In genomic region chr21:32463367-32463766, GRCh38 we compare ENCODE assay signal across 12 cellular contexts. TPM values are rescaled to one million over a fixed set of nuclear protein-coding genes. Genes with fewer than 3 reads are reported as not detected.
DNase-seq lines count a peak whose midpoint lies in the region; ATAC-seq and TF ChIP-seq lines count a peak whose summit lies in the region.
"Had no signal": no experiment of that assay in that cellular context is flagged by ENCODE, and none has a peak within 500 bp of the region (broad histone marks: within the 10 kb centered on the region; RNA-seq: fewer than 3 reads in every experiment).

No MANE protein-coding gene starts in this region.

- no peak for TF ChIP-seq CTCF in Calu3 (IDR thresholded peaks at IDR 0.05; ENCODE audit: unreplicated experiment)
- TF ChIP-seq CTCF in retinal pigment epithelial cell (conservative IDR thresholded peaks at IDR 0.05; ENCODE audit: low read depth, low read length), result no peak

- peaks cover 10% of the 10 kb centered on the region for H3K4me1 Mint-ChIP-seq in Calu3 (ENCODE audit: low read depth, unreplicated experiment)

- CTCF ChIA-PET in Calu3 (lab: Charles Lee), result interaction anchor here (0.7 kb wide), 1 partner anchor 70 kb away, joined by 3 read pairs; no protein-coding TSS in a partner anchor

- ATAC-seq in GM19397 (IDR thresholded peaks at IDR 0.05; ENCODE audit: unreplicated experiment) (no peak), GM21423 (IDR thresholded peaks at IDR 0.05; ENCODE audit: unreplicated experiment) (no peak)

- H3K27ac ChIP-seq in epithelial cell of prostate, result peak overlapping the region; percentile 69

- H3K36me3 Mint-ChIP-seq in Calu3 (ENCODE audit: insufficient read depth, unreplicated experiment), result no peaks in the 10 kb centered on the region

- no peak overlapping the region for H3K4me3 ChIP-seq in retinal pigment epithelial cell (ENCODE audit: low read length)
- H3K4me3 ChIP-seq: pancreas had no signal

- BruUV-seq in Calu3 (replicated peaks; lab: Mats Ljungman, UMichigan), result no TSS peak

- peak overlapping the region; percentile 64 for H3K27ac Mint-ChIP-seq in Calu3 (ENCODE audit: unreplicated experiment)
- H3K27ac Mint-ChIP-seq: T-helper 1 cell treated with Interleukin-12 subunit alpha and Interleukin-12 subunit beta and Interleukin-4 antibody, amounts not matched to agents 30 μg/mL and 1 μg/mL, for 36 hours had no signal

- DNase-seq in Calu3 (peak; percentile 44), NCI-H460 (ENCODE audit: extremely low read depth, low read depth) (peak; percentile 97), epithelial cell of prostate (ENCODE audit: low read depth, low spot score) (no peak), retinal pigment epithelial cell (ENCODE audit: low read depth) (peak; percentile 85), GDM1 (lab: John Stamatoyannopoulos, UW) (no peak), ACHN (no peak)
- DNase-seq: Caco-2, erythroblast, pancreas had no signal

- in situ Hi-C loops in ACHN (cut with HindIII; ENCODE audit: low pct_ligation_motif_present, low pct_unique_long_range_greater_than_20kb, low sequenced_read_pairs), result no loop called here

- H3K9me3 Mint-ChIP-seq in Calu3 (ENCODE audit: low read depth, unreplicated experiment), result no peaks in the 10 kb centered on the region
- H3K9me3 Mint-ChIP-seq: T-helper 1 cell treated with Interleukin-12 subunit alpha and Interleukin-12 subunit beta and Interleukin-4 antibody, amounts not matched to agents 30 μg/mL and 1 μg/mL, for 36 hours had no signal

- intact Hi-C loops in Calu3 (cut with micrococcal nuclease; ENCODE audit: unreplicated experiment), result no loop called here

- no peaks in the 10 kb centered on the region for H3K27me3 Mint-ChIP-seq in Calu3 (ENCODE audit: unreplicated experiment)

- no peak overlapping the region for H3K4me3 Mint-ChIP-seq in Calu3 (ENCODE audit: low read depth, unreplicated experiment)
- H3K4me3 Mint-ChIP-seq: T-helper 1 cell treated with Interleukin-12 subunit alpha and Interleukin-12 subunit beta and Interleukin-4 antibody, amounts not matched to agents 30 μg/mL and 1 μg/mL, for 36 hours had no signal

RNA-seq across cellular contexts. Expression of gene EVA1C, which starts 50.9 kb away (rescaled TPM):
- 1.4 and 3.1 TPM in 2 replicates for total RNA-seq in Calu3 (2022)
- total RNA-seq in NCI-H460 (2014; rRNA removed; shearing (Covaris generic)), result 46.5 and 55.7 TPM in 2 replicates
- polyA plus RNA-seq in NCI-H460 (2014; cell fraction: nucleus; rRNA removed), result 41.4 and 42.5 TPM in 2 replicates
- total RNA-seq: Caco-2 had no signal

Comparison
In these comparisons a context has a peak if more than half of its experiments do, and no peak if none do; other contexts are left out.
1. DNase-seq: peak in Calu3 (single experiment), NCI-H460 (single experiment) and retinal pigment epithelial cell (single experiment); none in epithelial cell of prostate (single experiment), GDM1 (single experiment) and ACHN (single experiment).
2. RNA of gene EVA1C, which starts 50.9 kb away (total RNA-seq): 46.5 to 55.7 TPM in NCI-H460; 1.4 to 3.1 TPM in Calu3; every median in the first group is over 10 times any median in the second.